Comparison of ENCODE assay signal across 20 cellular contexts in genomic region chr17:42946812-42947211, GRCh38.
"Had no signal": no experiment of that assay in that cellular context is flagged by ENCODE, and none has a peak within 500 bp of the region (broad histone marks: within the 10 kb centered on the region; RNA-seq: fewer than 3 reads in every experiment).

No MANE protein-coding gene starts in this region.

- H3K4me1 ChIP-seq: Peyer's patch had no signal

- H3K27ac ChIP-seq: Peyer's patch, RWPE1, SJSA1 had no signal

- H3K27me3 ChIP-seq: MG63, Peyer's patch, SJSA1 had no signal

- H3K4me3 ChIP-seq: MG63, Peyer's patch, SJSA1 had no signal

- H3K9me3 ChIP-seq: MG63, Peyer's patch, SJSA1 had no signal

- DNase-seq: activated CD4-positive, alpha-beta memory T cell treated with anti-CD3 and anti-CD28 coated beads, Interleukin-2, amount 10 ng/mL, durations not matched to agents 7 days and 5 days; activated CD4-positive, alpha-beta T cell treated with anti-CD3 and anti-CD28 coated beads for 1 hour; activated CD4-positive, alpha-beta T cell treated with anti-CD3 and anti-CD28 coated beads, Interleukin-2, amount 50 U/mL, for 1 hour; activated effector memory CD4-positive, alpha-beta T cell treated with Interleukin-2 at 50 U/mL for 16 hours; activated naive CD4-positive, alpha-beta T cell; activated T-cell treated with anti-CD3 and anti-CD28 coated beads for 4 hours; MG63; MV-4-11; NCI-H1092 treated with DMSO at 0.1 percent for 48 hours; NCI-H1417 treated with DMSO at 0.1 percent for 48 hours; NCI-H187; NCI-H2081; NCI-H510A treated with DMSO at 0.1 percent for 48 hours; NCI-H69; NK-92 treated with Interleukin-12 subunit alpha and Interleukin-12 subunit beta, amount 100 ng/mL, for 24 hours; OCI-M1; Peyer's patch; SHP77 had no signal
